ENCODE assay signal across 14 cellular contexts in the genomic region with DNA sequence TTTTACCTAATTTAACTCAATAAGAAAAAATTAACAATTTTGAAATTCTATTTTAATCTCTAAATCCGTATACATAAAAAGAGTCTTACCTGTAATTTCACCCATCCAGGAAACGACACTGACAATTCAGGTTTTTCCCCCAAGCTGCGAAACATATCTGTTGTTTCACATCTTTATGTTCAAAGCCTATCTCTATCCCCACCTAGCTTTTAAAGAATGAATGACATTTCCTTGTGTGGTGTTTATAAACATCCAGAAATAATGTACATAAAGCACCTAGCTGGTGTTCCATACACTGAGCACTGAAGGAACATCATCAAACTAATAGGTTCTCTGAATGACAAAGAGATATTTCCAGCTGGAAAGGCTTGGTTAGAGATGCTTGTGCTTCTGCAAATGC.
DNase-seq lines count a peak whose midpoint lies in the region; ATAC-seq and TF ChIP-seq lines count a peak whose summit lies in the region.
"Had no signal": no experiment of that assay in that cellular context is flagged by ENCODE, and none has a peak within 500 bp of the region (broad histone marks: within the 10 kb centered on the region; RNA-seq: fewer than 3 reads in every experiment).

No MANE protein-coding gene starts in this region.

- H2AFZ ChIP-seq in PC-3 (ENCODE audit: low read length) = no peak overlapping the region
- H2AFZ ChIP-seq: parathyroid adenoma had no signal

- POLR2A ChIA-PET in PC-3 (lab: Charles Lee; ENCODE audit: unreplicated experiment) = no interaction called here

- no TSS peak for BruUV-seq in PC-3 (replicated peaks; lab: Mats Ljungman, UMichigan)

- TF ChIP-seq CTCF in heart left ventricle (IDR thresholded peaks at IDR 0.05) (peak in 7 of 12 donors; percentile 13 to 40 (median 25)), right atrium auricular region (IDR thresholded peaks at IDR 0.05) (peak in 1 of 2 donors; percentile 49), PC-3 (conservative IDR thresholded peaks at IDR 0.05; ENCODE audit: low read depth, low read length) (peak; percentile 50), foreskin fibroblast (IDR thresholded peaks at IDR 0.05; ENCODE audit: low read depth, low read length) (peak; percentile 13), tibial artery (IDR thresholded peaks at IDR 0.05) (peak; percentile 4 to 13)

- no peaks in the 10 kb centered on the region for H3K9me3 ChIP-seq in heart left ventricle
- H3K9me3 ChIP-seq in right atrium auricular region = no peaks in the 10 kb centered on the region
- H3K9me3 ChIP-seq in PC-3 (ENCODE audit: low read length) = no peaks in the 10 kb centered on the region
- no peaks in the 10 kb centered on the region for H3K9me3 ChIP-seq in tibial artery

- TF ChIP-seq POLR2A in heart left ventricle (IDR thresholded peaks at IDR 0.05) = no peak

- H3F3A ChIP-seq in PC-3 (ENCODE audit: low read length, unreplicated experiment) = no peaks in the 10 kb centered on the region

- H3K9ac ChIP-seq in PC-3 (ENCODE audit: low read length) = no peak overlapping the region
- H3K9ac ChIP-seq: parathyroid adenoma had no signal

- CTCF ChIA-PET in PC-3 (lab: Charles Lee) = no interaction called here

- no peaks in the 10 kb centered on the region for H3K36me3 ChIP-seq in heart left ventricle
- H3K36me3 ChIP-seq in right atrium auricular region = no peaks in the 10 kb centered on the region
- H3K36me3 ChIP-seq in PC-3 (ENCODE audit: low read depth, low read length) = no peaks in the 10 kb centered on the region
- H3K36me3 ChIP-seq in tibial artery = no peaks in the 10 kb centered on the region

- H3K27me3 ChIP-seq in heart left ventricle (no peaks in the 10 kb centered on the region), right atrium auricular region (no peaks in the 10 kb centered on the region), PC-3 (ENCODE audit: low read length) (no peaks in the 10 kb centered on the region), tibial artery (no peaks in the 10 kb centered on the region)

- ATAC-seq in heart left ventricle (no peak), PC-3 (no peak)

- intact Hi-C loops in heart left ventricle (cut with DNase I) = loop anchor here in 3 of 10 donors (5.0 to 10.0 kb wide), 2 partner anchors 188 to 190 kb away; no protein-coding TSS in a partner anchor
- intact Hi-C loops in PC-3 (cut with micrococcal nuclease) = loop anchor here (1.0 kb wide), 1 partner anchor 190 kb away; no protein-coding TSS in a partner anchor
- intact Hi-C loops in tibial artery (cut with DNase I; ENCODE audit: low total_unique reads) = no loop called here

- H3K4me3 ChIP-seq in heart left ventricle (no peak overlapping the region), right atrium auricular region (no peak overlapping the region), PC-3 (ENCODE audit: low read length) (no peak overlapping the region), foreskin fibroblast (ENCODE audit: low read depth in 1 of 2, low read length in 2 of 2) (no peak overlapping the region), tibial artery (no peak overlapping the region)

- no peaks in the 10 kb centered on the region for H3K4me1 ChIP-seq in heart left ventricle
- no peaks in the 10 kb centered on the region for H3K4me1 ChIP-seq in right atrium auricular region
- H3K4me1 ChIP-seq in PC-3 (ENCODE audit: insufficient read depth, low read length) = no peaks in the 10 kb centered on the region
- no peaks in the 10 kb centered on the region for H3K4me1 ChIP-seq in tibial artery
- H3K4me1 ChIP-seq: parathyroid adenoma had no signal

- DNase-seq in heart left ventricle (no peak), right atrium auricular region (ENCODE audit: low spot score) (no peak), PC-3 (peak; percentile 39), foreskin fibroblast (peak in 1 of 2 donors; percentile 9), tibial artery (no peak), SIG-M5 (lab: John Stamatoyannopoulos, UW) (no peak), NCI-H146 treated with DMSO at 0.1 percent for 48 hours (lab: John Stamatoyannopoulos, UW; ENCODE audit: unreplicated experiment) (no peak), substantia nigra (lab: John Stamatoyannopoulos, UW) (no peak)
- DNase-seq: activated CD4-positive, CD25-positive, alpha-beta regulatory T cell treated with anti-CD3 and anti-CD28 coated beads, Interleukin-2, amount 50 U/mL, for 72 hours; activated T-cell treated with anti-CD3 and anti-CD28 coated beads, Interleukin-2, amount 50 U/mL, for 24 hours; effector memory CD4-positive, alpha-beta T cell; hypothalamus; NCI-H510A had no signal

- WGBS in heart left ventricle, 4 donors = 61 to 67% (median 67%) methylated on average over 3 of the region's 3 CpGs

- H3K27ac ChIP-seq in heart left ventricle = no peak overlapping the region
- H3K27ac ChIP-seq in right atrium auricular region = no peak overlapping the region
- no peak overlapping the region for H3K27ac ChIP-seq in PC-3 (ENCODE audit: low read length)
- H3K27ac ChIP-seq in tibial artery = no peak overlapping the region
- no peak overlapping the region for H3K27ac ChIP-seq in substantia nigra (ENCODE audit: low read depth, low read length, poor library complexity, severe bottlenecking)
- H3K27ac ChIP-seq: parathyroid adenoma had no signal

- no peak overlapping the region for H3K4me2 ChIP-seq in PC-3 (ENCODE audit: low read length)

- no peaks in the 10 kb centered on the region for H3K79me2 ChIP-seq in PC-3 (ENCODE audit: low read length)
- H3K79me2 ChIP-seq: parathyroid adenoma had no signal

- no peaks in the 10 kb centered on the region for H3K9me2 ChIP-seq in PC-3 (replicated peaks; ENCODE audit: low read length)

- H4K20me1 ChIP-seq in PC-3 (ENCODE audit: low read length) = no peaks in the 10 kb centered on the region
